Comparison of ENCODE assay signal across 8 cellular contexts in genomic region chr2:54634564-54635511, GRCh38.
DNase-seq lines count a peak whose midpoint lies in the region; ATAC-seq, FAIRE-seq and TF ChIP-seq lines count a peak whose summit lies in the region.

No MANE protein-coding gene starts in this region.

- POLR2A ChIA-PET in K562 (lab: Yijun Ruan, JAX), result interaction anchor here (0.6 to 0.8 kb wide), 4 partner anchors 9 to 524 kb away, joined by 3 to 4 read pairs (median 4); no protein-coding TSS in a partner anchor

- CTCF ChIA-PET in K562 (lab: Yijun Ruan, JAX; ENCODE audit: low intra/inter-chr PET ratio), result no interaction called here

- H3K4me3 ChIP-seq in K562 (no peak overlapping the region), kidney epithelial cell (ENCODE audit: low read depth, low read length) (no peak overlapping the region), tibial artery (peak overlapping the region in 1 of 2 donors; percentile 11)

- no peak for FAIRE-seq in K562 (lab: Jason Lieb, UNC)

- ATAC-seq in GM21381 (IDR thresholded peaks at IDR 0.05; ENCODE audit: unreplicated experiment) (peak; percentile 70), K562 (peak; percentile 45; the same call in 1 of the 3 replicates)

- H3K27ac ChIP-seq in K562 (ENCODE audit: extremely low read depth, low read depth, low read length) (no peak overlapping the region), tibial artery (peak overlapping the region; percentile 28 to 49), substantia nigra (ENCODE audit: low read depth, low read length, poor library complexity, severe bottlenecking) (no peak overlapping the region)

- no peak for TF ChIP-seq EP300 in K562 (IDR thresholded peaks at IDR 0.05; ENCODE audit: low read length)

- no peaks in the 10 kb centered on the region for H3K9me1 ChIP-seq in K562 (ENCODE audit: control insufficient read depth, insufficient read depth, low read length)

- H3K36me3 ChIP-seq in K562 (ENCODE audit: control insufficient read depth, insufficient read depth, low read length) (peaks cover 83% of the 10 kb centered on the region), kidney epithelial cell (ENCODE audit: control insufficient read depth, insufficient read depth, low read length) (peaks cover 2% of the 10 kb centered on the region), tibial artery (peaks cover 48 to 68% (median 61%) of the 10 kb centered on the region in 3 donors)

- no peaks in the 10 kb centered on the region for H3K79me2 ChIP-seq in K562 (ENCODE audit: control insufficient read depth, insufficient read depth, low read length)

- no peak overlapping the region for H3K4me2 ChIP-seq in K562 (ENCODE audit: insufficient read depth, low read length)

- no peaks in the 10 kb centered on the region; the same call in 1 of the 2 replicates for H4K20me1 ChIP-seq in K562 (replicated peaks; ENCODE audit: control insufficient read depth, insufficient read depth, low read length)

- DNase-seq in ELF-1 (ENCODE audit: low read depth, low spot score), result peak; percentile 83
- DNase-seq in HK-2 (ENCODE audit: unreplicated experiment), result peak; percentile 73
- no peak for DNase-seq in K562 (ENCODE audit: extremely low read depth in 1 of 4, low spot score in 3 of 4)
- DNase-seq in kidney epithelial cell (ENCODE audit: low read depth), result peak; percentile 88
- DNase-seq in tibial artery, result peak in 1 of 2 donors; percentile 61
- DNase-seq in COR-L47 (lab: John Stamatoyannopoulos, UW), result no peak
- no peak for DNase-seq in substantia nigra (lab: John Stamatoyannopoulos, UW)

- no peak overlapping the region for H3K9ac ChIP-seq in K562 (ENCODE audit: insufficient read depth in 1 of 2, low read depth in 2 of 2, low read length in 2 of 2)

- H3K4me1 ChIP-seq in K562 (replicated peaks in 1 of 2; ENCODE audit: control insufficient read depth in 2 of 2, insufficient read depth in 2 of 2, low read length in 2 of 2) (peaks cover 3% of the 10 kb centered on the region in 2 experiments; a peak in 1 of 5 replicates), tibial artery (peaks cover 0 to 45% (median 25%) of the 10 kb centered on the region in 4 donors)

- no peak for TF ChIP-seq RAD21 in K562 (CRISPR knock-in tag; conservative IDR thresholded peaks at IDR 0.05 in 1 of 2, IDR thresholded peaks at IDR 0.05 in 1 of 2)

- no peak overlapping the region for H2AFZ ChIP-seq in K562 (ENCODE audit: low read depth, low read length)

- H3K27me3 ChIP-seq in K562 (ENCODE audit: control insufficient read depth in 2 of 2, insufficient read depth in 2 of 2, low read length in 2 of 2) (no peaks in the 10 kb centered on the region), kidney epithelial cell (ENCODE audit: control insufficient read depth, insufficient read depth, low read length) (no peaks in the 10 kb centered on the region), tibial artery (no peaks in the 10 kb centered on the region)

- TF ChIP-seq POLR2A in K562 (conservative IDR thresholded peaks at IDR 0.05), result no peak

- intact Hi-C loops in K562 (cut with micrococcal nuclease), result no loop called here
- intact Hi-C loops in tibial artery (cut with DNase I; ENCODE audit: low total_unique reads), result no loop called here

- BruUV-seq in K562 (replicated peaks; lab: Mats Ljungman, UMichigan), result no TSS peak

- WGBS in K562 (ENCODE audit: insufficient coverage, low coverage, missing lambda C conversion rate), result 90% methylated on average over 16 of the region's 16 CpGs

- in situ Hi-C loops in K562 (cut with MboI), result no loop called here

- no peaks in the 10 kb centered on the region for H3K9me3 ChIP-seq in K562 (replicated peaks; ENCODE audit: control insufficient read depth, insufficient read depth, low read depth, low read length)
- no peaks in the 10 kb centered on the region for H3K9me3 ChIP-seq in tibial artery

- TF ChIP-seq CTCF in K562 (IDR thresholded peaks at IDR 0.05 in 2 of 3, conservative IDR thresholded peaks at IDR 0.05 in 1 of 3; ENCODE audit: insufficient read depth in 2 of 3, low read depth in 1 of 3, low read length in 3 of 3) (no peak), kidney epithelial cell (IDR thresholded peaks at IDR 0.05; ENCODE audit: insufficient read depth, low read length, poor library complexity, severe bottlenecking) (no peak), tibial artery (IDR thresholded peaks at IDR 0.05) (no peak)

TF ChIP-seq in K562, 482 proteins besides CTCF, POLR2A, EP300 and RAD21:
- no peak for TF ChIP-seq YBX1 (IDR thresholded peaks at IDR 0.05)
- TF ChIP-seq MTA2 (IDR thresholded peaks at IDR 0.05; ENCODE audit: low read depth), result no peak

Comparison
In these comparisons a context has a peak if more than half of its experiments do, and no peak if none do; other contexts are left out.
1. DNase-seq: peak in ELF-1 (single experiment), HK-2 (single experiment) and kidney epithelial cell (single experiment); none in K562 (0 of 4), COR-L47 (single experiment) and substantia nigra (0 of 49).
2. H3K27ac ChIP-seq: peak in tibial artery (2 of 2); none in K562 (single experiment) and substantia nigra (single experiment).